Comparison of ENCODE assay signal across 25 cellular contexts in the genomic region with DNA sequence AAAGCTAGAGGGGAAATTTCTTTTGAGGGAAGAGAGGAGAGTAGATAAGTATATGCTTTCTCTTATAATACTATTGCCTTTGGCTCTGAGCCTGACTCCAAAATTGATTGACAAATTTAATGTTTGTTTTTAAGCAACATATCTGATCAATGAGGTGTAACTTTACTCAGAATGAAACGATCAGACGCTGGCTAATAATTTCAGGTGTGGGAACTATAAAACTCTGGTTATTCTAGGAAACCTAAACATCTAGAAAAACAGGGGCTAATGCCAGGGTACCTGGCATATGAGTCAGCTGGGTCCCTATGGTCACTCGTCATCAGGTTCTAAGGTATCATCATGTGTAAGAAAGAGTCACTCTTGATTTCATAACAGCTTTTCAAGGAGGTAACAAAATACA.
"Had no signal": no experiment of that assay in that cellular context is flagged by ENCODE, and none has a peak within 500 bp of the region (broad histone marks: within the 10 kb centered on the region; RNA-seq: fewer than 3 reads in every experiment).

No MANE protein-coding gene starts in this region.

- H3K27me3 ChIP-seq: brain microvascular endothelial cell, neural progenitor cell, right atrium auricular region, tibial nerve had no signal

- H3K27me3 Mint-ChIP-seq: activated naive CD4-positive, alpha-beta T cell treated with anti-CD3 and anti-CD28 coated beads, Interleukin-2, amount 10 ng/mL, durations not matched to agents 7 days and 5 days; activated naive CD8-positive, alpha-beta T cell treated with anti-CD3 and anti-CD28 coated beads, Interleukin-2, amount 50 U/mL, for 24 hours; naive B cell; progenitor cell of endocrine pancreas had no signal

- H3K36me3 ChIP-seq: brain microvascular endothelial cell, neural progenitor cell had no signal

- H3K9me3 Mint-ChIP-seq: activated naive CD4-positive, alpha-beta T cell treated with anti-CD3 and anti-CD28 coated beads, Interleukin-2, amount 10 ng/mL, durations not matched to agents 7 days and 5 days; activated naive CD8-positive, alpha-beta T cell treated with anti-CD3 and anti-CD28 coated beads, Interleukin-2, amount 50 U/mL, for 24 hours; neural progenitor cell had no signal

- H3K4me3 Mint-ChIP-seq: activated naive CD4-positive, alpha-beta T cell treated with anti-CD3 and anti-CD28 coated beads, Interleukin-2, amount 10 ng/mL, durations not matched to agents 7 days and 5 days; activated naive CD8-positive, alpha-beta T cell treated with anti-CD3 and anti-CD28 coated beads, Interleukin-2, amount 50 U/mL, for 24 hours; naive B cell; neural progenitor cell had no signal

- H3K4me3 ChIP-seq: mucosa of descending colon, neural progenitor cell, right atrium auricular region, tibial nerve had no signal

- H3K27ac ChIP-seq: brain microvascular endothelial cell, neural progenitor cell, right atrium auricular region, tibial nerve had no signal

- H3K4me1 ChIP-seq: tibial nerve had no signal

- ATAC-seq: activated CD4-positive, CD25-positive, alpha-beta regulatory T cell treated with anti-CD3 and anti-CD28 coated beads, Interleukin-2, amount 50 U/mL, for 24 hours; activated naive CD8-positive, alpha-beta T cell treated with anti-CD3 and anti-CD28 coated beads, Interleukin-2, amount 50 U/mL, for 24 hours; mucosa of descending colon; stimulated activated naive CD8-positive, alpha-beta T cell treated with anti-CD3 and anti-CD28 coated beads, Interleukin-15, Interleukin-2, amounts not matched to agents 100 U/mL and 50 U/mL, for 24 hours had no signal

- H3K9me3 ChIP-seq: mucosa of descending colon, right atrium auricular region, tibial nerve had no signal

- H3K4me1 Mint-ChIP-seq: activated naive CD4-positive, alpha-beta T cell treated with anti-CD3 and anti-CD28 coated beads, Interleukin-2, amount 10 ng/mL, durations not matched to agents 7 days and 5 days; activated naive CD8-positive, alpha-beta T cell treated with anti-CD3 and anti-CD28 coated beads, Interleukin-2, amount 50 U/mL, for 24 hours; naive B cell had no signal

- H3K27ac Mint-ChIP-seq: activated naive CD4-positive, alpha-beta T cell treated with anti-CD3 and anti-CD28 coated beads, Interleukin-2, amount 10 ng/mL, durations not matched to agents 7 days and 5 days; activated naive CD8-positive, alpha-beta T cell treated with anti-CD3 and anti-CD28 coated beads, Interleukin-2, amount 50 U/mL, for 24 hours; naive B cell; neural progenitor cell; progenitor cell of endocrine pancreas had no signal

- DNase-seq: activated CD4-positive, alpha-beta T cell treated with anti-CD3 and anti-CD28 coated beads, Interleukin-2, amount 50 U/mL, for 1 hour; activated CD8-positive, alpha-beta memory T cell treated with anti-CD3 and anti-CD28 coated beads for 24 hours; activated CD8-positive, alpha-beta memory T cell treated with anti-CD3 and anti-CD28 coated beads, Interleukin-2, amount 50 U/mL, for 48 hours; activated effector memory CD4-positive, alpha-beta T cell treated with Interleukin-2 at 50 U/mL for 16 hours; activated naive CD4-positive, alpha-beta T cell treated with anti-CD3 and anti-CD28 coated beads, Interleukin-2, amount 10 ng/mL, durations not matched to agents 7 days and 5 days; activated naive CD8-positive, alpha-beta T cell treated with anti-CD3 and anti-CD28 coated beads, Interleukin-2, amount 50 U/mL, for 24 hours; activated T-cell treated with anti-CD3 and anti-CD28 coated beads, Interleukin-2, amount 50 U/mL, for 48 hours; anterior cingulate cortex; brain microvascular endothelial cell; cortex of kidney; effector CD4-positive, alpha-beta T cell; foreskin fibroblast; glutamatergic neuron; kidney; mesenchymal stem cell; mucosa of descending colon; naive B cell; stimulated activated naive CD8-positive, alpha-beta T cell treated with anti-CD3 and anti-CD28 coated beads, Interleukin-15, Interleukin-2, amounts not matched to agents 100 U/mL and 50 U/mL, for 24 hours; substantia nigra; T1000 had no signal
